8 cellular contexts compared by ENCODE assay signal in the genomic region with DNA sequence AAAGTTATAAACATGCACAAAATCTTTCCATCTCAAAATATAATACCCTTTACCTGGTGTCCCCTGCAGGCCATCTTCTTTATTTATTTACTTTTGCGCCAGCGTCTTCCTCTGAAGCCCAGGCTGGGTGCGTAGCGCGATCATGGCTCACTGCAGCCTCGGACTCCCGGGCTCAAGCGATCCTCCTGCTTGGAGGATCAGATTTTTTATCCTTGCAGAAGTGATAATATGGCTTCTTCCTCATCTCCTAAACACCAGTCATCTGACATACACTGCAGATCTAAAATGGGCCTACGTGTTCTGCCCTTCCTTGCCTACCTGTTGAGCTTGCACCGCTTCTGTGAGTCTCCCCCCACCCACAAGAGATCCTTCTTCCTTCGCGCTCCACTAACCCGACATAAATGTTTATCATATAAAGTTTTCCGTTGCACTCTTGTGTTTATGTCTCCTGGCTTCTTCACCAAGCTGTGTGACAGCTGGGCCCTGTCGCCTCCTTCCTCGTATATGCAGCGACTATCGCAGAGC. TPM values are rescaled to one million over a fixed set of nuclear protein-coding genes. Genes with fewer than 3 reads are reported as not detected.
A peak's percentile ranks its signal among the peaks of the same experiment; 100 is the strongest.
DNase-seq lines count a peak whose midpoint lies in the region; ATAC-seq, FAIRE-seq and TF ChIP-seq lines count a peak whose summit lies in the region.

No MANE protein-coding gene starts in this region.

- FAIRE-seq in pancreas (lab: Jason Lieb, UNC): no peak

- no peaks in the 10 kb centered on the region for H3K9me3 ChIP-seq in pancreas

- ATAC-seq in GM21390 (IDR thresholded peaks at IDR 0.05; ENCODE audit: unreplicated experiment) (peak; percentile 16), pancreas (peak in 2 of 4 donors; percentile 0)

- 18 to 28% methylated on average over 18 of the region's 18 CpGs for WGBS in pancreas, 2 donors

- H3K36me3 ChIP-seq in pancreas: no peaks in the 10 kb centered on the region

- peak overlapping the region; percentile 96 for H3K4me3 ChIP-seq in epithelial cell of proximal tubule (ENCODE audit: low read depth, low read length)
- peak overlapping the region in 2 of 4 donors; percentile 74 to 82 for H3K4me3 ChIP-seq in pancreas

- DNase-seq in NCI-H2081 treated with DMSO at 0.1 percent for 48 hours (lab: John Stamatoyannopoulos, UW) (peak; percentile 68), epithelial cell of proximal tubule (ENCODE audit: low read depth) (no peak), pancreas (no peak), mucosa of gallbladder (ENCODE audit: low spot score) (no peak), NCI-H1436 treated with DMSO at 0.1 percent for 48 hours (lab: John Stamatoyannopoulos, UW) (no peak), NCI-H128 (lab: John Stamatoyannopoulos, UW; ENCODE audit: unreplicated experiment) (no peak)

- H3K27ac ChIP-seq in C4-2B (peak overlapping the region; percentile 95), pancreas (peak overlapping the region in 3 of 4 donors; percentile 85 to 95 (median 89))

- H3K27me3 ChIP-seq in pancreas: no peaks in the 10 kb centered on the region

- intact Hi-C loops in pancreas (cut with DNase I): loop anchor here in 2 of 3 donors (10.0 kb wide), 3 partner anchors 198 to 302 kb away; no protein-coding TSS in a partner anchor

- TF ChIP-seq CTCF in C4-2B (conservative IDR thresholded peaks at IDR 0.05) (no peak), epithelial cell of proximal tubule (conservative IDR thresholded peaks at IDR 0.05; ENCODE audit: low read depth, low read length) (no peak), pancreas (IDR thresholded peaks at IDR 0.05) (no peak)

- peaks cover 12 to 50% (median 27%) of the 10 kb centered on the region in 3 donors for H3K4me1 ChIP-seq in pancreas

RNA-seq across cellular contexts. Expression of a gene that starts 0.5 kb away (rescaled TPM):
- total RNA-seq in epithelial cell of proximal tubule (313 and 368 TPM in 2 replicates), pancreas (100 to 1,000 TPM in 1 of 6 donors, 10 to 100 TPM in 5; 63.0 to 102 (median 89.5) TPM), mucosa of gallbladder (292 TPM)
- polyA plus RNA-seq in pancreas: 100 to 1,000 TPM in 1 of 2 donors, 10 to 100 TPM in 1; 78.0 to 145 TPM

RNA-seq across cellular contexts. Expression of a gene that starts 32.8 kb away (rescaled TPM):
- 20.1 and 20.3 TPM in 2 replicates for total RNA-seq in epithelial cell of proximal tubule
- total RNA-seq in pancreas: 100 to 1,000 TPM in 5 of 6 donors, 10 to 100 TPM in 1; 87.2 to 168 (median 144) TPM
- 10 to 100 TPM; 26.1 to 58.0 TPM for polyA plus RNA-seq in pancreas
- total RNA-seq in mucosa of gallbladder: 231 TPM
